ENCODE assay signal across 9 cellular contexts in the genomic region with DNA sequence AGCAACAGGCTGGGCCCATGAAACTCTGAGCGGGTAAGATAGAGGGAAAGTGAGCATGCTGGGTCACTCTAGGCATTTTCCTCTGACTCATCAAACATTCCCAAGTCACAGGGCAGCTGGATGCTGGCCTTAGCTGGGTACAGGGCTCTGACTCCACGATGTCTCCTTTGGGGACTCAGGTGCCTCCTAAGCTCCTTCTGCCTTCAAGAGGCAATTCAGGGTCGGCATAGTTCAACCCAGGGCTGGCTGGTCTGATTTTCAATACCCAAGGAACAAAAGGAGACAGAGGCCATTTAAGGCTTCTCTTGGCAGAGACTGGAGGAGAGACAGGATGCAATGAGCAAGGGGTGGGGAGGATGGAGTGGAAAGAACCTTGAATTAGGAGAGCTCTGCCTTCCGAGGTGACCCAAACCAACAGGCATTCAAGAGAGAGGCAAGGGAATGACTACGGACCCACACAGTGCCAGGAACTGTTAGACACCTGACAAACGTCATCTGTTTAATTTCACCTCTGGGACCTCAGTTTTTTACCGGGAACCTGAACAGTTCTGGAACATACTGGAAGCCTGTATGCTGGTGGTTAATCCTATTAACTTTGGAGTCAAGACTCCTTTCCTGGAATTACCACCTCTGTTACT. TPM values are rescaled to one million over a fixed set of nuclear protein-coding genes. Genes with fewer than 3 reads are reported as not detected.
DNase-seq lines count a peak whose midpoint lies in the region; ATAC-seq, FAIRE-seq and TF ChIP-seq lines count a peak whose summit lies in the region.
"Had no signal": no experiment of that assay in that cellular context is flagged by ENCODE, and none has a peak within 500 bp of the region (broad histone marks: within the 10 kb centered on the region; RNA-seq: fewer than 3 reads in every experiment).

No MANE protein-coding gene starts in this region.

- H3K4me1 ChIP-seq in breast epithelium (peaks cover 4 to 18% of the 10 kb centered on the region in 2 donors), liver (ENCODE audit: control insufficient read depth in 4 of 4, insufficient read depth in 4 of 4, low read length in 3 of 4) (peaks cover 2 to 44% (median 30%) of the 10 kb centered on the region in 4 donors)

- intact Hi-C loops in activated CD4-positive, alpha-beta T cell treated with anti-CD3 and anti-CD28 coated beads, Interleukin-2, amount 10 ng/mL, durations not matched to agents 24 days and 14 days (cut with micrococcal nuclease), result loop anchor here (2.0 kb wide), 1 partner anchor 125 kb away; the partner anchor contains the start of genes ACOX1 and TEN1
- intact Hi-C loops in breast epithelium (cut with DNase I; ENCODE audit: low total_unique reads), result no loop called here

- peak; percentile 69 for DNase-seq in activated CD4-positive, alpha-beta T cell treated with anti-CD3 and anti-CD28 coated beads, Interleukin-2, amount 10 ng/mL, durations not matched to agents 24 days and 14 days
- no peak for DNase-seq in activated CD4-positive, alpha-beta T cell treated with anti-CD3 and anti-CD28 coated beads for 48 hours
- DNase-seq in breast epithelium (ENCODE audit: low spot score in 2 of 2) (peak in 1 of 2 donors; percentile 58), urothelium cell line (ENCODE audit: low spot score) (peak; percentile 72), T-helper 17 cell (no peak)
- DNase-seq in T-helper 2 cell treated with Interferon-gamma antibody and Interleukin-4, amounts not matched to agents 5 μg/mL and 100 μg/mL, for 36 hours (ENCODE audit: low spot score), result no peak
- DNase-seq: activated B cell treated with CpG ODN at 0.5 μM for 24 hours had no signal

- no peak for TF ChIP-seq RAD21 in liver (IDR thresholded peaks at IDR 0.05)

- H3K27ac ChIP-seq in breast epithelium, result peak overlapping the region; percentile 99
- peak overlapping the region; percentile 87 to 96 for H3K27ac ChIP-seq in liver (ENCODE audit: low read depth in 1 of 2, low read length in 2 of 2)

- no peak overlapping the region for H3K27ac Mint-ChIP-seq in activated CD4-positive, alpha-beta T cell treated with anti-CD3 and anti-CD28 coated beads, Interleukin-2, amount 10 ng/mL, durations not matched to agents 24 days and 14 days
- no peak overlapping the region for H3K27ac Mint-ChIP-seq in T-helper 2 cell treated with Interferon-gamma antibody and Interleukin-4, amounts not matched to agents 5 μg/mL and 100 μg/mL, for 36 hours
- H3K27ac Mint-ChIP-seq in T-helper 17 cell, result no peak overlapping the region
- H3K27ac Mint-ChIP-seq: activated B cell treated with CpG ODN at 0.5 μM for 24 hours had no signal

- H3K9me3 ChIP-seq in breast epithelium, result no peaks in the 10 kb centered on the region
- no peaks in the 10 kb centered on the region for H3K9me3 ChIP-seq in liver (ENCODE audit: control insufficient read depth in 4 of 4, low read length in 3 of 4)
- no peaks in the 10 kb centered on the region for H3K9me3 ChIP-seq in T-helper 17 cell (ENCODE audit: control insufficient read depth, low read length, poor library complexity, severe bottlenecking)

- H3K9me3 Mint-ChIP-seq in activated CD4-positive, alpha-beta T cell treated with anti-CD3 and anti-CD28 coated beads, Interleukin-2, amount 10 ng/mL, durations not matched to agents 24 days and 14 days, result no peaks in the 10 kb centered on the region
- H3K9me3 Mint-ChIP-seq in T-helper 2 cell treated with Interferon-gamma antibody and Interleukin-4, amounts not matched to agents 5 μg/mL and 100 μg/mL, for 36 hours, result no peaks in the 10 kb centered on the region
- H3K9me3 Mint-ChIP-seq: activated B cell treated with CpG ODN at 0.5 μM for 24 hours had no signal

- peak overlapping the region; percentile 93 to 100 for H3K9ac ChIP-seq in liver (ENCODE audit: low read depth in 1 of 2, low read length in 2 of 2)

- H3K4me3 Mint-ChIP-seq in activated CD4-positive, alpha-beta T cell treated with anti-CD3 and anti-CD28 coated beads, Interleukin-2, amount 10 ng/mL, durations not matched to agents 24 days and 14 days, result no peak overlapping the region
- H3K4me3 Mint-ChIP-seq in T-helper 2 cell treated with Interferon-gamma antibody and Interleukin-4, amounts not matched to agents 5 μg/mL and 100 μg/mL, for 36 hours, result no peak overlapping the region
- H3K4me3 Mint-ChIP-seq in T-helper 17 cell, result no peak overlapping the region
- H3K4me3 Mint-ChIP-seq: activated B cell treated with CpG ODN at 0.5 μM for 24 hours had no signal

- 21% methylated on average over 7 of the region's 7 CpGs for WGBS in liver

- H3K27me3 Mint-ChIP-seq in activated CD4-positive, alpha-beta T cell treated with anti-CD3 and anti-CD28 coated beads, Interleukin-2, amount 10 ng/mL, durations not matched to agents 24 days and 14 days, result no peaks in the 10 kb centered on the region
- no peaks in the 10 kb centered on the region for H3K27me3 Mint-ChIP-seq in T-helper 2 cell treated with Interferon-gamma antibody and Interleukin-4, amounts not matched to agents 5 μg/mL and 100 μg/mL, for 36 hours (ENCODE audit: low read depth)
- no peaks in the 10 kb centered on the region for H3K27me3 Mint-ChIP-seq in T-helper 17 cell
- H3K27me3 Mint-ChIP-seq: activated B cell treated with CpG ODN at 0.5 μM for 24 hours had no signal

- H3K4me3 ChIP-seq in breast epithelium (peak overlapping the region; percentile 87 to 99 (median 91)), liver (ENCODE audit: low read depth in 1 of 3, low read length in 3 of 3) (peak overlapping the region; percentile 81 to 87 (median 83))

- H3K4me1 Mint-ChIP-seq in activated CD4-positive, alpha-beta T cell treated with anti-CD3 and anti-CD28 coated beads, Interleukin-2, amount 10 ng/mL, durations not matched to agents 24 days and 14 days, result peaks cover 29% of the 10 kb centered on the region
- peaks cover 26% of the 10 kb centered on the region for H3K4me1 Mint-ChIP-seq in T-helper 2 cell treated with Interferon-gamma antibody and Interleukin-4, amounts not matched to agents 5 μg/mL and 100 μg/mL, for 36 hours (ENCODE audit: low read depth)
- peaks cover 13% of the 10 kb centered on the region for H3K4me1 Mint-ChIP-seq in T-helper 17 cell

- no peak for FAIRE-seq in urothelium cell line (lab: Jason Lieb, UNC)

- TF ChIP-seq CTCF in breast epithelium (IDR thresholded peaks at IDR 0.05), result no peak
- no peak for TF ChIP-seq CTCF in liver (IDR thresholded peaks at IDR 0.05; ENCODE audit: low read depth, low read length, missing input control)

- H3K36me3 ChIP-seq in breast epithelium (no peaks in the 10 kb centered on the region), liver (ENCODE audit: control insufficient read depth in 4 of 4, insufficient read depth in 3 of 4, low read depth in 1 of 4, low read length in 3 of 4) (peaks cover 5 to 18% (median 10%) of the 10 kb centered on the region in 4 donors)

- H3K36me3 Mint-ChIP-seq in activated CD4-positive, alpha-beta T cell treated with anti-CD3 and anti-CD28 coated beads, Interleukin-2, amount 10 ng/mL, durations not matched to agents 24 days and 14 days (ENCODE audit: low read depth), result peaks cover 13% of the 10 kb centered on the region
- peaks cover 14% of the 10 kb centered on the region for H3K36me3 Mint-ChIP-seq in T-helper 2 cell treated with Interferon-gamma antibody and Interleukin-4, amounts not matched to agents 5 μg/mL and 100 μg/mL, for 36 hours (ENCODE audit: low read depth)
- no peaks in the 10 kb centered on the region for H3K36me3 Mint-ChIP-seq in T-helper 17 cell (ENCODE audit: low read depth)

- ATAC-seq in T-helper 17 cell (no peak), HG03159 (IDR thresholded peaks at IDR 0.05; ENCODE audit: unreplicated experiment) (no peak)

- TF ChIP-seq POLR2A in breast epithelium (IDR thresholded peaks at IDR 0.05), result no peak

- H3K27me3 ChIP-seq in breast epithelium, result no peaks in the 10 kb centered on the region
- H3K27me3 ChIP-seq in liver (ENCODE audit: control insufficient read depth in 4 of 4, insufficient read depth in 4 of 4, low read length in 3 of 4), result no peaks in the 10 kb centered on the region

RNA-seq across cellular contexts. Expression of gene WBP2, which starts 0.9 kb away (rescaled TPM):
- total RNA-seq in activated CD4-positive, alpha-beta T cell treated with anti-CD3 and anti-CD28 coated beads, Interleukin-2, amount 10 ng/mL, durations not matched to agents 24 days and 14 days, result 68.9 and 70.0 TPM in 2 replicates
- total RNA-seq in breast epithelium, result 10 to 100 TPM; 44.9 to 63.2 (median 62.9) TPM
- 10 to 100 TPM; 29.0 to 32.5 TPM for total RNA-seq in liver
- polyA plus RNA-seq in liver, result 10 to 100 TPM; 70.7 to 99.4 TPM
- total RNA-seq in T-helper 17 cell, result 100 to 1,000 TPM in 1 of 2 donors, 10 to 100 TPM in 1; 86.0 to 114 TPM

RNA-seq across cellular contexts. Expression of gene UNC13D, which starts 10.0 kb away (rescaled TPM):
- 158 and 161 TPM in 2 replicates for total RNA-seq in activated CD4-positive, alpha-beta T cell treated with anti-CD3 and anti-CD28 coated beads, Interleukin-2, amount 10 ng/mL, durations not matched to agents 24 days and 14 days
- 10 to 100 TPM in 1 of 3 donors, 1 to 10 TPM in 2; 5.6 to 15.5 (median 8.5) TPM for total RNA-seq in breast epithelium
- total RNA-seq in liver, result 10 to 100 TPM; 10.3 to 22.9 TPM
- 1 to 10 TPM; 2.1 to 4.9 TPM for polyA plus RNA-seq in liver
- total RNA-seq in T-helper 17 cell, result 100 to 1,000 TPM; 164 TPM

RNA-seq across cellular contexts. Expression of gene TRIM47, which starts 24.2 kb away (rescaled TPM):
- total RNA-seq in activated CD4-positive, alpha-beta T cell treated with anti-CD3 and anti-CD28 coated beads, Interleukin-2, amount 10 ng/mL, durations not matched to agents 24 days and 14 days, result 25.2 and 33.2 TPM in 2 replicates
- 10 to 100 TPM; 15.4 to 26.1 (median 23.3) TPM for total RNA-seq in breast epithelium
- 10 to 100 TPM in 1 of 2 donors, 1 to 10 TPM in 1; 6.9 to 15.4 TPM for total RNA-seq in liver
- 10 to 100 TPM; 12.2 to 18.5 TPM for polyA plus RNA-seq in liver
- 1 to 10 TPM; 4.5 to 9.4 TPM for total RNA-seq in T-helper 17 cell

RNA-seq across cellular contexts. Expression of gene TRIM65, which starts 42.5 kb away (rescaled TPM):
- 47.6 and 48.1 TPM in 2 replicates for total RNA-seq in activated CD4-positive, alpha-beta T cell treated with anti-CD3 and anti-CD28 coated beads, Interleukin-2, amount 10 ng/mL, durations not matched to agents 24 days and 14 days
- total RNA-seq in breast epithelium (10 to 100 TPM; 16.7 to 28.8 (median 23.3) TPM), liver (1 to 10 TPM; 7.7 to 8.6 TPM), T-helper 17 cell (10 to 100 TPM; 19.8 to 23.6 TPM)
- polyA plus RNA-seq in liver, result 1 to 10 TPM; 1.5 to 5.3 TPM

RNA-seq across cellular contexts. Expression of gene MRPL38, which starts 50.5 kb away (rescaled TPM):
- 151 and 157 TPM in 2 replicates for total RNA-seq in activated CD4-positive, alpha-beta T cell treated with anti-CD3 and anti-CD28 coated beads, Interleukin-2, amount 10 ng/mL, durations not matched to agents 24 days and 14 days
- total RNA-seq in breast epithelium (10 to 100 TPM; 29.4 to 39.0 (median 36.6) TPM), liver (10 to 100 TPM; 23.0 to 43.9 TPM), T-helper 17 cell (100 to 1,000 TPM in 1 of 2 donors, 10 to 100 TPM in 1; 93.8 to 107 TPM)
- 10 to 100 TPM; 57.1 to 63.9 TPM for polyA plus RNA-seq in liver

Comparison
In these comparisons a context has a peak if more than half of its experiments do, and no peak if none do; other contexts are left out.
1. DNase-seq: peak in activated CD4-positive, alpha-beta T cell treated with anti-CD3 and anti-CD28 coated beads, Interleukin-2, amount 10 ng/mL, durations not matched to agents 24 days and 14 days (single experiment) and urothelium cell line (single experiment); none in activated CD4-positive, alpha-beta T cell treated with anti-CD3 and anti-CD28 coated beads for 48 hours (single experiment), T-helper 2 cell treated with Interferon-gamma antibody and Interleukin-4, amounts not matched to agents 5 μg/mL and 100 μg/mL, for 36 hours (single experiment) and T-helper 17 cell (0 of 3).